ENCODE assay signal across 8 cellular contexts in the genomic region with DNA sequence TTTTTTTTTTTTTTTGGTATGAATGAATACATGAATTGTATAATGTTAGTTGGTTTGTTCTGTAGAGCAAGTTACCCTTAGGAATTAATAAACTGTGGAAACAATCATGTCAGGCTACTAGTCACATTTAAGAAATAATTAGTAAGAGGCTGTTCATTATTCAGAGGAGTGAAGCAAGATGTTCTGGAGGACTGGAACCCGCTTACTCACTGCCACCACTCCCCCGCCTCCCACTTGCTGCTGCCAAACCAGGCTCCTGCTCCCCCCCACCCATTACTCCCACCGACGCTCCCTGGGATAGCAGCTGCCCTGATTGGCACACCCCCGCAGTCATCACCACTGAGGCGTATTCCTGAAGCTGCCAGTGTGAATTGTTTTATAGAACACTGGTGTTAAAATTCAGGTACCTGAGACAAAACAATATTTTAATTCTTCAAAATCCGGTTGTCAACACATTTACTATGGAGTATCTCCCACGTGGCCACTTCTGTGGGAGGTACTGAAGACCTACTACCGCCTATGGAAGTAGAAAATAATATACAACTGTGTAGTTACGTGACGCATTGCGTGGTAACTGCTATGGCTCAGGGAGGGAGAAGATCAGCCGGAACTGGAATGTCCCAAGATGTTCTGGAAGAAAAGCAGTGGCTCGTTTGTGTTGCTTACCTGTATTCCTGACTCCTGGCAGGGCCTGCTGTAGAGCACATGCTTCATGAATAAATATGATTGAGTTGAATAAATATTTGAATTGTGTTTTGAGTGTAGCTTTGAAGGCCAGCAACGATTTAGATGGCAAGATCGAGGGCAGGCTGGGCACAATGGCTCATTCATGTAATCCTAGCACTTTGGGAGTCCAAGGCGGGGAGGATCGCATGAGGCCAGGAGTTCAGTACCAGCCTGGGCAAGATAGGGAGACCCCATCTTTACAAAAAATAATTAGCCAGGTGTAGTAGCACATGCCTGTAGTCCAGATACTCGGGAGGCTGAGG.
DNase-seq lines count a peak whose midpoint lies in the region; ATAC-seq and TF ChIP-seq lines count a peak whose summit lies in the region.

No MANE protein-coding gene starts in this region.

- H3K4me1 ChIP-seq in RWPE2 (ENCODE audit: insufficient read depth, poor library complexity, severe bottlenecking) = peaks cover 13% of the 10 kb centered on the region

- no peaks in the 10 kb centered on the region for H3K27me3 ChIP-seq in RWPE2 (ENCODE audit: insufficient read depth, poor library complexity, severe bottlenecking)

- H3K9me3 ChIP-seq in RWPE2 (ENCODE audit: severe bottlenecking) = no peaks in the 10 kb centered on the region

- DNase-seq in DMS 273 (lab: John Stamatoyannopoulos, UW; ENCODE audit: unreplicated experiment) = peak; percentile 47
- DNase-seq in DMS 273 treated with DMSO at 0.1 percent for 48 hours (lab: John Stamatoyannopoulos, UW) = no peak
- DNase-seq in RWPE2 (ENCODE audit: low spot score) = no peak
- DNase-seq in fibroblast of pulmonary artery (ENCODE audit: low read depth) = peak; percentile 88
- DNase-seq in putamen (ENCODE audit: low spot score) = peak; percentile 86
- DNase-seq in stimulated activated naive CD4-positive, alpha-beta T cell treated with Interleukin-2 at 50 U/mL for 16 hours (lab: John Stamatoyannopoulos, UW) = no peak
- no peak for DNase-seq in COR-L47 (lab: John Stamatoyannopoulos, UW)
- DNase-seq in cerebellar nuclear complex (lab: John Stamatoyannopoulos, UW) = no peak

- peaks cover 35% of the 10 kb centered on the region for H3K36me3 ChIP-seq in RWPE2 (ENCODE audit: low read depth)

- H3K4me3 ChIP-seq in RWPE2 (ENCODE audit: severe bottlenecking) = no peak overlapping the region
- H3K4me3 ChIP-seq in fibroblast of pulmonary artery (replicated peaks; ENCODE audit: low read depth, low read length) = peak overlapping the region; percentile 87

- no peak for ATAC-seq in RWPE2 (ENCODE audit: low read depth)

- no peak for TF ChIP-seq CTCF in RWPE2 (IDR thresholded peaks at IDR 0.05; ENCODE audit: poor library complexity, severe bottlenecking)
- TF ChIP-seq CTCF in fibroblast of pulmonary artery (IDR thresholded peaks at IDR 0.05; ENCODE audit: low read length, missing control alignments) = no peak

- H3K27ac ChIP-seq in RWPE2 (ENCODE audit: poor library complexity, severe bottlenecking) = peak overlapping the region; percentile 68

Comparison
In these comparisons a context has a peak if more than half of its experiments do, and no peak if none do; other contexts are left out.
1. DNase-seq: peak in DMS 273 (single experiment), fibroblast of pulmonary artery (single experiment) and putamen (single experiment); none in DMS 273 treated with DMSO at 0.1 percent for 48 hours (single experiment), RWPE2 (single experiment), stimulated activated naive CD4-positive, alpha-beta T cell treated with Interleukin-2 at 50 U/mL for 16 hours (single experiment), COR-L47 (single experiment) and cerebellar nuclear complex (0 of 2).